Comparison of ENCODE assay signal across 18 cellular contexts in genomic region chr5:132870801-132871200, GRCh38. TPM values are rescaled to one million over a fixed set of nuclear protein-coding genes. Genes with fewer than 3 reads are reported as not detected.
A peak's percentile ranks its signal among the peaks of the same experiment; 100 is the strongest.
DNase-seq lines count a peak whose midpoint lies in the region; TF ChIP-seq lines count a peak whose summit lies in the region.
"Had no signal": no experiment of that assay in that cellular context is flagged by ENCODE, and none has a peak within 500 bp of the region (broad histone marks: within the 10 kb centered on the region; RNA-seq: fewer than 3 reads in every experiment).

No MANE protein-coding gene starts in this region.

- no peaks in the 10 kb centered on the region for H3K27me3 Mint-ChIP-seq in activated CD4-positive, alpha-beta memory T cell treated with anti-CD3 and anti-CD28 coated beads for 36 hours
- no peaks in the 10 kb centered on the region for H3K27me3 Mint-ChIP-seq in activated CD4-positive, alpha-beta memory T cell treated with anti-CD3 and anti-CD28 coated beads, Interleukin-2, amount 10 ng/mL, durations not matched to agents 7 days and 5 days
- H3K27me3 Mint-ChIP-seq in brain (peaks cover 14% of the 10 kb centered on the region), osteocyte (ENCODE audit: unreplicated experiment) (no peaks in the 10 kb centered on the region)
- H3K27me3 Mint-ChIP-seq: dendritic cell treated with granulocyte-macrophage colony-stimulating factor and Interleukin-4, amounts not matched to agents 40 ng/mL and 50 ng/mL, for 4 days had no signal

- DNase-seq in activated CD4-positive, alpha-beta memory T cell treated with anti-CD3 and anti-CD28 coated beads for 36 hours, result no peak
- no peak for DNase-seq in activated CD4-positive, alpha-beta memory T cell treated with anti-CD3 and anti-CD28 coated beads, Interleukin-2, amount 10 ng/mL, durations not matched to agents 7 days and 5 days
- DNase-seq in osteocyte (ENCODE audit: extremely low spot score, unreplicated experiment), result no peak
- DNase-seq in D341Med (ENCODE audit: low spot score), result no peak
- no peak for DNase-seq in NCI-H146 treated with DMSO at 0.1 percent for 48 hours (lab: John Stamatoyannopoulos, UW; ENCODE audit: unreplicated experiment)
- DNase-seq: activated CD8-positive, alpha-beta memory T cell treated with anti-CD3 and anti-CD28 coated beads for 24 hours; KG1; NCI-H2029 treated with DMSO at 0.1 percent for 48 hours; NK-92 treated with Interleukin-12 subunit alpha and Interleukin-12 subunit beta, amount 100 ng/mL, for 24 hours; stimulated activated CD4-positive, alpha-beta T cell treated with anti-CD3 and anti-CD28 coated beads, Interleukin-4, amount 100 ng/mL, for 24 hours; uterus; WERI-Rb-1 had no signal

- TF ChIP-seq CTCF in brain (conservative IDR thresholded peaks at IDR 0.05) (no peak), osteocyte (IDR thresholded peaks at IDR 0.05) (no peak)

- POLR2A ChIA-PET in activated CD4-positive, alpha-beta memory T cell treated with anti-CD3 and anti-CD28 coated beads for 36 hours (lab: Charles Lee), result no interaction called here
- POLR2A ChIA-PET in activated CD4-positive, alpha-beta memory T cell treated with anti-CD3 and anti-CD28 coated beads, Interleukin-2, amount 10 ng/mL, durations not matched to agents 7 days and 5 days (lab: Charles Lee), result interaction anchor here (1.2 kb wide), 1 partner anchor 181 kb away, joined by 4 read pairs; the partner anchor contains the start of gene HSPA4

- peaks cover 22% of the 10 kb centered on the region for H3K4me1 Mint-ChIP-seq in activated CD4-positive, alpha-beta memory T cell treated with anti-CD3 and anti-CD28 coated beads for 36 hours (ENCODE audit: low read depth)
- peaks cover 23% of the 10 kb centered on the region for H3K4me1 Mint-ChIP-seq in activated CD4-positive, alpha-beta memory T cell treated with anti-CD3 and anti-CD28 coated beads, Interleukin-2, amount 10 ng/mL, durations not matched to agents 7 days and 5 days
- H3K4me1 Mint-ChIP-seq in brain (peaks cover 38% of the 10 kb centered on the region), osteocyte (ENCODE audit: unreplicated experiment) (peaks cover 20% of the 10 kb centered on the region)

- intact Hi-C loops in activated CD4-positive, alpha-beta memory T cell treated with anti-CD3 and anti-CD28 coated beads for 36 hours (cut with micrococcal nuclease), result no loop called here

- peaks cover 35% of the 10 kb centered on the region for H3K36me3 Mint-ChIP-seq in activated CD4-positive, alpha-beta memory T cell treated with anti-CD3 and anti-CD28 coated beads for 36 hours
- H3K36me3 Mint-ChIP-seq in activated CD4-positive, alpha-beta memory T cell treated with anti-CD3 and anti-CD28 coated beads, Interleukin-2, amount 10 ng/mL, durations not matched to agents 7 days and 5 days (ENCODE audit: low read depth), result peaks cover 41% of the 10 kb centered on the region
- H3K36me3 Mint-ChIP-seq in brain (peaks cover 36% of the 10 kb centered on the region), osteocyte (ENCODE audit: unreplicated experiment) (peaks cover 22% of the 10 kb centered on the region)

- H3K27ac Mint-ChIP-seq in activated CD4-positive, alpha-beta memory T cell treated with anti-CD3 and anti-CD28 coated beads for 36 hours, result peak overlapping the region; percentile 29
- no peak overlapping the region for H3K27ac Mint-ChIP-seq in activated CD4-positive, alpha-beta memory T cell treated with anti-CD3 and anti-CD28 coated beads, Interleukin-2, amount 10 ng/mL, durations not matched to agents 7 days and 5 days
- H3K27ac Mint-ChIP-seq in brain (peak overlapping the region in 3 of 5 experiments; percentile 11 to 86 (median 67)), osteocyte (ENCODE audit: unreplicated experiment) (peak overlapping the region; percentile 27)
- H3K27ac Mint-ChIP-seq: dendritic cell treated with granulocyte-macrophage colony-stimulating factor and Interleukin-4, amounts not matched to agents 40 ng/mL and 50 ng/mL, for 4 days had no signal

- no peaks in the 10 kb centered on the region for H3K9me3 Mint-ChIP-seq in activated CD4-positive, alpha-beta memory T cell treated with anti-CD3 and anti-CD28 coated beads for 36 hours
- H3K9me3 Mint-ChIP-seq in activated CD4-positive, alpha-beta memory T cell treated with anti-CD3 and anti-CD28 coated beads, Interleukin-2, amount 10 ng/mL, durations not matched to agents 7 days and 5 days, result no peaks in the 10 kb centered on the region
- H3K9me3 Mint-ChIP-seq in brain (no peaks in the 10 kb centered on the region), osteocyte (ENCODE audit: unreplicated experiment) (no peaks in the 10 kb centered on the region)
- H3K9me3 Mint-ChIP-seq: dendritic cell treated with granulocyte-macrophage colony-stimulating factor and Interleukin-4, amounts not matched to agents 40 ng/mL and 50 ng/mL, for 4 days had no signal

- CTCF ChIA-PET in activated CD4-positive, alpha-beta memory T cell treated with anti-CD3 and anti-CD28 coated beads for 36 hours (lab: Charles Lee), result interaction anchor here (0.8 kb wide), 2 partner anchors 12 to 21 kb away, joined by 3 read pairs; no protein-coding TSS in a partner anchor
- CTCF ChIA-PET in activated CD4-positive, alpha-beta memory T cell treated with anti-CD3 and anti-CD28 coated beads, Interleukin-2, amount 10 ng/mL, durations not matched to agents 7 days and 5 days (lab: Charles Lee), result interaction anchor here (1.1 to 1.5 kb wide), 2 partner anchors 12 to 16 kb away, joined by 3 to 7 read pairs; no protein-coding TSS in a partner anchor

- H3K4me3 Mint-ChIP-seq in activated CD4-positive, alpha-beta memory T cell treated with anti-CD3 and anti-CD28 coated beads for 36 hours, result no peak overlapping the region
- no peak overlapping the region for H3K4me3 Mint-ChIP-seq in activated CD4-positive, alpha-beta memory T cell treated with anti-CD3 and anti-CD28 coated beads, Interleukin-2, amount 10 ng/mL, durations not matched to agents 7 days and 5 days
- H3K4me3 Mint-ChIP-seq in brain (peak overlapping the region in 1 of 5 experiments; percentile 73), osteocyte (ENCODE audit: unreplicated experiment) (no peak overlapping the region)
- H3K4me3 Mint-ChIP-seq: dendritic cell treated with granulocyte-macrophage colony-stimulating factor and Interleukin-4, amounts not matched to agents 40 ng/mL and 50 ng/mL, for 4 days had no signal

RNA-seq across cellular contexts. Expression of gene LEAP2, which starts 2.7 kb away (rescaled TPM):
- 1 to 10 TPM; 1.7 to 3.2 TPM for total RNA-seq in activated CD4-positive, alpha-beta memory T cell treated with anti-CD3 and anti-CD28 coated beads for 36 hours
- total RNA-seq in activated CD4-positive, alpha-beta memory T cell treated with anti-CD3 and anti-CD28 coated beads, Interleukin-2, amount 10 ng/mL, durations not matched to agents 7 days and 5 days, result 1 to 10 TPM; 2.5 to 3.2 TPM
- not detected for polyA plus RNA-seq in brain (ENCODE audit: insufficient read depth, low read depth, low replicate concordance)
- 0.78 and 0.91 TPM in 2 replicates for total RNA-seq in osteocyte

RNA-seq across cellular contexts. Expression of gene UQCRQ, which starts 4.4 kb away (rescaled TPM):
- 100 to 1,000 TPM; 540 to 565 TPM for total RNA-seq in activated CD4-positive, alpha-beta memory T cell treated with anti-CD3 and anti-CD28 coated beads for 36 hours
- total RNA-seq in activated CD4-positive, alpha-beta memory T cell treated with anti-CD3 and anti-CD28 coated beads, Interleukin-2, amount 10 ng/mL, durations not matched to agents 7 days and 5 days, result 100 to 1,000 TPM; 281 to 293 TPM
- polyA plus RNA-seq in brain (ENCODE audit: insufficient read depth, low read depth, low replicate concordance), result 303 TPM
- total RNA-seq in osteocyte, result 371 and 387 TPM in 2 replicates

RNA-seq across cellular contexts. Expression of gene GDF9, which starts 4.5 kb away (rescaled TPM):
- under 1 TPM; 0.43 to 0.73 TPM for total RNA-seq in activated CD4-positive, alpha-beta memory T cell treated with anti-CD3 and anti-CD28 coated beads for 36 hours
- total RNA-seq in activated CD4-positive, alpha-beta memory T cell treated with anti-CD3 and anti-CD28 coated beads, Interleukin-2, amount 10 ng/mL, durations not matched to agents 7 days and 5 days, result 1 to 10 TPM in 1 of 2 experiments, under 1 TPM in 1; 0.68 to 1.2 TPM
- polyA plus RNA-seq in brain (ENCODE audit: insufficient read depth, low read depth, low replicate concordance), result 0.48 TPM
- total RNA-seq in osteocyte, result 0.30 and 0.50 TPM in 2 replicates
- total RNA-seq: fibroblast of villous mesenchyme had no signal

RNA-seq across cellular contexts. Expression of gene SHROOM1, which starts 40.4 kb away (rescaled TPM):
- total RNA-seq in activated CD4-positive, alpha-beta memory T cell treated with anti-CD3 and anti-CD28 coated beads for 36 hours, result 1 to 10 TPM; 1.2 to 1.6 TPM
- 1 to 10 TPM; 2.5 to 2.7 TPM for total RNA-seq in activated CD4-positive, alpha-beta memory T cell treated with anti-CD3 and anti-CD28 coated beads, Interleukin-2, amount 10 ng/mL, durations not matched to agents 7 days and 5 days
- polyA plus RNA-seq in brain (ENCODE audit: insufficient read depth, low read depth, low replicate concordance), result 14.5 TPM
- total RNA-seq in osteocyte, result 3.2 and 4.5 TPM in 2 replicates

RNA-seq across cellular contexts. Expression of gene SOWAHA, which starts 57.7 kb away (rescaled TPM):
- total RNA-seq in activated CD4-positive, alpha-beta memory T cell treated with anti-CD3 and anti-CD28 coated beads for 36 hours, result not detected
- total RNA-seq in activated CD4-positive, alpha-beta memory T cell treated with anti-CD3 and anti-CD28 coated beads, Interleukin-2, amount 10 ng/mL, durations not matched to agents 7 days and 5 days, result not detected
- polyA plus RNA-seq in brain (ENCODE audit: insufficient read depth, low read depth, low replicate concordance), result 9.5 TPM
- total RNA-seq in osteocyte, result not detected in 2 replicates
- total RNA-seq: NCI-H460, posterior vena cava, SK-MEL-5 had no signal
